Comparison of ENCODE assay signal across 1 cellular context in genomic region chr16:67537636-67538591, GRCh38.
A peak's percentile ranks its signal among the peaks of the same experiment; 100 is the strongest.
TF ChIP-seq lines count a peak whose summit lies in the region.

No MANE protein-coding gene starts in this region.

TF ChIP-seq in HepG2, 621 proteins besides CTCF, POLR2A, EP300 and RAD21 (continued from another document and continues in another):
- TF ChIP-seq PHF5A (CRISPR knock-in tag; IDR thresholded peaks at IDR 0.05; ENCODE audit: low read depth, unreplicated experiment) (no peak), MLX (CRISPR knock-in tag; IDR thresholded peaks at IDR 0.05) (no peak), GZF1 (CRISPR knock-in tag; IDR thresholded peaks at IDR 0.05) (no peak), SP5 (CRISPR knock-in tag; IDR thresholded peaks at IDR 0.05; ENCODE audit: borderline replicate concordance, low read depth) (peak; percentile 95), ZBTB37 (CRISPR knock-in tag; IDR thresholded peaks at IDR 0.05) (no peak), CCAR2 (optimal IDR thresholded peaks at IDR 0.05; ENCODE audit: low read depth, low read length) (no peak), ETV5 (CRISPR knock-in tag; IDR thresholded peaks at IDR 0.05; ENCODE audit: borderline replicate concordance) (peak; percentile 91), MEIS1 (CRISPR knock-in tag; IDR thresholded peaks at IDR 0.05; ENCODE audit: borderline replicate concordance) (no peak), CENPT (CRISPR knock-in tag; IDR thresholded peaks at IDR 0.05; ENCODE audit: low read depth) (no peak), FLYWCH1 (CRISPR knock-in tag; IDR thresholded peaks at IDR 0.05) (no peak), DR1 (CRISPR knock-in tag; IDR thresholded peaks at IDR 0.05) (no peak), KLF16 (CRISPR knock-in tag; IDR thresholded peaks at IDR 0.05) (0 out of 4 replicates have a peak, but pooled peaks of 1 of the 2 experiments have one; percentile 43), RXRA (CRISPR knock-in tag; IDR thresholded peaks at IDR 0.05) (no peak; the same call in 1 of the 2 replicates), ZNF572 (CRISPR knock-in tag; IDR thresholded peaks at IDR 0.05) (no peak), HNRNPL (IDR thresholded peaks at IDR 0.05; ENCODE audit: low read depth, low read length) (0 out of 2 replicates have a peak, but pooled peaks have one; percentile 26), ZNF232 (CRISPR knock-in tag; IDR thresholded peaks at IDR 0.05; ENCODE audit: borderline replicate concordance) (peak; percentile 77; the same call in 1 of the 2 replicates), RBM39 (IDR thresholded peaks at IDR 0.05; ENCODE audit: low read depth, low read length, poor library complexity, severe bottlenecking) (no peak), YY1 (IDR thresholded peaks at IDR 0.05; ENCODE audit: insufficient read depth, insufficient replicate concordance, low read depth, low read length) (no peak), ZNF672 (CRISPR knock-in tag; IDR thresholded peaks at IDR 0.05) (no peak), ZNF337 (CRISPR knock-in tag; IDR thresholded peaks at IDR 0.05; ENCODE audit: borderline replicate concordance, low read depth) (no peak), ZXDC (CRISPR knock-in tag; IDR thresholded peaks at IDR 0.05) (no peak), ZNF383 (CRISPR knock-in tag; IDR thresholded peaks at IDR 0.05; ENCODE audit: borderline replicate concordance) (no peak), REST (IDR thresholded peaks at IDR 0.05; ENCODE audit: borderline replicate concordance in 1 of 2, low read depth in 1 of 2, low read length in 2 of 2) (no peak), ZBTB26 (CRISPR knock-in tag; IDR thresholded peaks at IDR 0.05; ENCODE audit: borderline replicate concordance) (no peak), NFE2L1 (CRISPR knock-in tag; IDR thresholded peaks at IDR 0.05; ENCODE audit: borderline replicate concordance) (no peak), YEATS4 (CRISPR knock-in tag; IDR thresholded peaks at IDR 0.05; ENCODE audit: borderline replicate concordance) (no peak), EED (CRISPR knock-in tag; IDR thresholded peaks at IDR 0.05) (no peak), MXD1 (CRISPR knock-in tag; IDR thresholded peaks at IDR 0.05) (no peak), ZBTB40 (IDR thresholded peaks at IDR 0.05) (no peak), ZBTB40 (CRISPR knock-in tag; IDR thresholded peaks at IDR 0.05) (no peak), ZNF746 (CRISPR knock-in tag; IDR thresholded peaks at IDR 0.05) (peak; percentile 77; the same call in 1 of the 2 replicates), PITX1 (CRISPR knock-in tag; IDR thresholded peaks at IDR 0.05) (no peak), RFX1 (IDR thresholded peaks at IDR 0.05) (no peak), ERF (CRISPR knock-in tag; IDR thresholded peaks at IDR 0.05) (0 out of 2 replicates have a peak, but pooled peaks have one; percentile 15), GABPB1 (CRISPR knock-in tag; IDR thresholded peaks at IDR 0.05) (peak; percentile 87), ZNF354B (CRISPR knock-in tag; IDR thresholded peaks at IDR 0.05) (no peak), RBAK (CRISPR knock-in tag; IDR thresholded peaks at IDR 0.05) (no peak), HNRNPLL (IDR thresholded peaks at IDR 0.05; ENCODE audit: low read depth, low read length, poor library complexity, severe bottlenecking) (peak; percentile 63), ZZZ3 (CRISPR knock-in tag; IDR thresholded peaks at IDR 0.05; ENCODE audit: borderline replicate concordance) (no peak), KLF15 (CRISPR knock-in tag; IDR thresholded peaks at IDR 0.05; ENCODE audit: borderline replicate concordance) (no peak), ZHX1 (CRISPR knock-in tag; IDR thresholded peaks at IDR 0.05; ENCODE audit: low read depth) (no peak)
